In the genomic region with DNA sequence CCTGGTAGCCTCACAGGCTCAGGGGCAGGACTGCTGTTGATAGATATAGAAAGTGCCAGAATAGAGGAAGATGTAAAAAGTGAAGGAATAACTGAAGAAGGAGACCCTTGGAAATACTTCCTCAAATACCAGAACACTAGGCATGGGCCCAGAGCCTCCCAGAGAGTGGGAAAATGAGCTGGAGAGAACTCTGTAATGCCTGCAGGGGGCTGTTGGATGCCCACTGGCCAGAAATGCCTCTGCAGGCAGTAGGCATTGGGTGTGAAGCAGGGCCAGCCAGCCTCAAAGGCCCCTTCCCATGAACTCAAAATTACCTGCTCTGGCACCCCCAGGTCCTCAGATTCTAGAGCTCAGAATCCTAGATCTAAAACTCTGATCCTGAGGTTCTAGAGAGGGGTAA, we compare ENCODE assay signal across 17 cellular contexts. TPM values are rescaled to one million over a fixed set of nuclear protein-coding genes. Genes with fewer than 3 reads are reported as not detected.
DNase-seq lines count a peak whose midpoint lies in the region; ATAC-seq and TF ChIP-seq lines count a peak whose summit lies in the region.
"Had no signal": no experiment of that assay in that cellular context is flagged by ENCODE, and none has a peak within 500 bp of the region (broad histone marks: within the 10 kb centered on the region; RNA-seq: fewer than 3 reads in every experiment).

No MANE protein-coding gene starts in this region.

- CTCF ChIA-PET in AG04450 (lab: Charles Lee): interaction anchor here (0.6 to 2.1 kb wide), 5 partner anchors 9 to 401 kb away, joined by 3 to 16 read pairs (median 4); no protein-coding TSS in a partner anchor

- no peak overlapping the region for H2BK5ac ChIP-seq in H9 (ENCODE audit: insufficient read length, low read length)

- H3K56ac ChIP-seq in H9 (ENCODE audit: insufficient read length, low read depth, low read length): no peak overlapping the region

- TF ChIP-seq POLR2A in sigmoid colon (IDR thresholded peaks at IDR 0.05): no peak

- H3T11ph ChIP-seq in H9 (ENCODE audit: low read length): no peak overlapping the region

- H3K27ac ChIP-seq in AG04450 (ENCODE audit: low read depth, low read length): peak overlapping the region; percentile 11
- H3K27ac ChIP-seq in H9 (ENCODE audit: insufficient read length, low read depth, low read length): no peak overlapping the region
- no peak overlapping the region for H3K27ac ChIP-seq in sigmoid colon
- H3K27ac ChIP-seq: BLaER1, GM23248, SJSA1 had no signal

- no peak overlapping the region for H3K27ac Mint-ChIP-seq in H9

- H3K4me3 Mint-ChIP-seq in H9: no peak overlapping the region

- H3K36me3 ChIP-seq in sigmoid colon: no peaks in the 10 kb centered on the region
- H3K36me3 ChIP-seq: BLaER1, SJSA1 had no signal

- H3K27me3 Mint-ChIP-seq in H9 (ENCODE audit: low read depth): peaks cover 3% of the 10 kb centered on the region; the same call in 1 of the 2 replicates

- H3K4me2 ChIP-seq in H9 (ENCODE audit: insufficient read depth, insufficient read length, low read length): no peak overlapping the region
- H3K4me2 ChIP-seq: BLaER1 had no signal

- H4K20me1 ChIP-seq in H9 (ENCODE audit: control insufficient read depth, insufficient read depth, insufficient read length): no peaks in the 10 kb centered on the region
- H4K20me1 ChIP-seq: BLaER1 had no signal

- H3K14ac ChIP-seq in H9 (ENCODE audit: insufficient read depth, low read length): no peak overlapping the region

- intact Hi-C loops in sigmoid colon (cut with DNase I): no loop called here

- H4K5ac ChIP-seq in H9 (ENCODE audit: insufficient read length, low read depth, low read length): no peak overlapping the region

- TF ChIP-seq CTCF in AG04450 (IDR thresholded peaks at IDR 0.05; ENCODE audit: low read depth, low read length) (no peak), H9 (conservative IDR thresholded peaks at IDR 0.05) (no peak), sigmoid colon (IDR thresholded peaks at IDR 0.05) (no peak)

- H2AFZ ChIP-seq in H9 (ENCODE audit: low read length): no peak overlapping the region
- H2AFZ ChIP-seq: GM23248 had no signal

- peaks cover 16 to 21% of the 10 kb centered on the region in 2 experiments for H3K4me1 Mint-ChIP-seq in H9

- H4K8ac ChIP-seq in H9 (replicated peaks; ENCODE audit: insufficient read length, low read depth, low read length): no peak overlapping the region

- no peak overlapping the region for H2BK12ac ChIP-seq in H9 (ENCODE audit: insufficient read length, low read depth, low read length)

- H3K36me3 Mint-ChIP-seq in H9 (ENCODE audit: insufficient read depth in 1 of 3, low read depth in 3 of 3): no peaks in the 10 kb centered on the region

- H3K9me3 ChIP-seq in AG04450 (ENCODE audit: control insufficient read depth, insufficient read depth, low read length) (peaks cover 4% of the 10 kb centered on the region; the same call in 1 of the 2 replicates), H9 (ENCODE audit: control insufficient read depth, low read depth, low read length) (no peaks in the 10 kb centered on the region), sigmoid colon (no peaks in the 10 kb centered on the region)
- H3K9me3 ChIP-seq: BLaER1, SJSA1 had no signal

- DNase-seq in AG04450 (ENCODE audit: low read depth, low spot score) (no peak), H9 (peak; percentile 9), islet precursor cell (peak; percentile 38), sigmoid colon (peak; percentile 39), DMS79 (lab: John Stamatoyannopoulos, UW) (no peak), SIG-M5 treated with dmso at 0.1 percent for 504 hours (lab: John Stamatoyannopoulos, UW; ENCODE audit: unreplicated experiment) (no peak)
- DNase-seq: DMS53, GM23248, KBM-7, NCI-H146, NCI-H2081 treated with DMSO at 0.1 percent for 48 hours, NCI-H2227 treated with DMSO at 0.1 percent for 48 hours, RPMI8226 had no signal

- no peak overlapping the region for H4K91ac ChIP-seq in H9 (ENCODE audit: insufficient read length, low read depth, low read length)

- no peak overlapping the region for H3K18ac ChIP-seq in H9 (ENCODE audit: insufficient read length, low read depth, low read length)

- no peak overlapping the region for H2BK20ac ChIP-seq in H9 (ENCODE audit: low read depth, low read length, poor library complexity, severe bottlenecking)

- H2BK15ac ChIP-seq in H9 (ENCODE audit: low read depth, low read length): no peak overlapping the region

- H3K27me3 ChIP-seq in AG04450 (ENCODE audit: control insufficient read depth, insufficient read depth, low read length) (peaks cover 1% of the 10 kb centered on the region), H9 (ENCODE audit: insufficient read depth, low read length) (no peaks in the 10 kb centered on the region), sigmoid colon (no peaks in the 10 kb centered on the region)
- H3K27me3 ChIP-seq: BLaER1, SJSA1 had no signal

- no peaks in the 10 kb centered on the region for H3K79me1 ChIP-seq in H9 (ENCODE audit: insufficient read depth, low read depth, low read length, poor library complexity, severe bottlenecking)

- no peak overlapping the region for H3K23ac ChIP-seq in H9 (ENCODE audit: insufficient read length, low read depth, low read length)

- no peak overlapping the region for H2AK5ac ChIP-seq in H9 (ENCODE audit: insufficient read length, low read length)

- H3K79me2 ChIP-seq in H9 (ENCODE audit: insufficient read depth, low read length): no peaks in the 10 kb centered on the region

- no peaks in the 10 kb centered on the region for H3K9me3 Mint-ChIP-seq in H9

- POLR2A ChIA-PET in AG04450 (lab: Yijun Ruan, JAX): interaction anchor here (1.2 kb wide), 1 partner anchor 9 kb away, joined by 5 read pairs; no protein-coding TSS in a partner anchor

- ATAC-seq in GM18517 (IDR thresholded peaks at IDR 0.05; ENCODE audit: unreplicated experiment): no peak

- no peak for TF ChIP-seq EP300 in sigmoid colon (IDR thresholded peaks at IDR 0.05)

- H3K4me1 ChIP-seq in H9 (ENCODE audit: insufficient read depth, low read length) (peaks cover 9% of the 10 kb centered on the region; the same call in 1 of the 2 replicates), sigmoid colon (peaks cover 0 to 18% (median 7%) of the 10 kb centered on the region in 4 donors)

- no peak overlapping the region for H3K4ac ChIP-seq in H9 (ENCODE audit: low read depth, low read length)

- no peak overlapping the region for H3K9ac ChIP-seq in H9 (ENCODE audit: extremely low read depth, insufficient read length, low read length)
- H3K9ac ChIP-seq: BLaER1, GM23248 had no signal

- H3K4me3 ChIP-seq in AG04450 (ENCODE audit: low read depth, low read length) (no peak overlapping the region), sigmoid colon (no peak overlapping the region)
- H3K4me3 ChIP-seq: BLaER1, GM23248, SJSA1 had no signal

- no peaks in the 10 kb centered on the region for H3K23me2 ChIP-seq in H9 (ENCODE audit: insufficient read length, low read depth, low read length, poor library complexity, severe bottlenecking)

- H2BK120ac ChIP-seq in H9 (ENCODE audit: low read depth, low read length, poor library complexity, severe bottlenecking): no peak overlapping the region

RNA-seq across cellular contexts. Expression of a gene that starts 15.1 kb away (rescaled TPM):
- polyA plus RNA-seq in AG04450 (2011; rRNA removed) (not detected in 2 replicates), sigmoid colon (1 to 10 TPM; 3.0 to 6.2 (median 4.2) TPM)
- not detected in 2 replicates for polyA minus RNA-seq in AG04450 (2011; rRNA and poly(A)+ RNA removed)
- total RNA-seq in H9 (2021) (0.26 and 0.35 TPM in 2 replicates), sigmoid colon (under 1 TPM in 1 of 4 donors, not detected in 3; 0.16 TPM)
- total RNA-seq: GM23248, OCI-LY7, SJSA1 had no signal
- polyA plus RNA-seq: GM23248 had no signal

RNA-seq across cellular contexts. Expression of a gene that starts 38.9 kb away (rescaled TPM):
- polyA plus RNA-seq in AG04450 (2011; rRNA removed): not detected in 2 replicates
- polyA minus RNA-seq in AG04450 (2011; rRNA and poly(A)+ RNA removed): not detected in 2 replicates
- not detected in 2 replicates for total RNA-seq in H9 (2021)
- total RNA-seq in sigmoid colon: 1 to 10 TPM in 3 of 4 donors, not detected in 1; 1.2 to 2.6 (median 2.5) TPM
- 1 to 10 TPM; 2.4 to 5.5 (median 2.5) TPM for polyA plus RNA-seq in sigmoid colon
- total RNA-seq: OCI-LY7, SJSA1 had no signal

Comparison
In these comparisons a context has a peak if more than half of its experiments do, and no peak if none do; other contexts are left out.
1. DNase-seq: peak in H9 (single experiment), islet precursor cell (single experiment) and sigmoid colon (single experiment); none in AG04450 (single experiment), DMS79 (single experiment) and SIG-M5 treated with dmso at 0.1 percent for 504 hours (single experiment).